ENCODE assay signal across 28 cellular contexts in genomic region chr18:63586966-63587365, GRCh38. TPM values are rescaled to one million over a fixed set of nuclear protein-coding genes. Genes with fewer than 3 reads are reported as not detected.
"Had no signal": no experiment of that assay in that cellular context is flagged by ENCODE, and none has a peak within 500 bp of the region (broad histone marks: within the 10 kb centered on the region; RNA-seq: fewer than 3 reads in every experiment).

A gene with protein sequence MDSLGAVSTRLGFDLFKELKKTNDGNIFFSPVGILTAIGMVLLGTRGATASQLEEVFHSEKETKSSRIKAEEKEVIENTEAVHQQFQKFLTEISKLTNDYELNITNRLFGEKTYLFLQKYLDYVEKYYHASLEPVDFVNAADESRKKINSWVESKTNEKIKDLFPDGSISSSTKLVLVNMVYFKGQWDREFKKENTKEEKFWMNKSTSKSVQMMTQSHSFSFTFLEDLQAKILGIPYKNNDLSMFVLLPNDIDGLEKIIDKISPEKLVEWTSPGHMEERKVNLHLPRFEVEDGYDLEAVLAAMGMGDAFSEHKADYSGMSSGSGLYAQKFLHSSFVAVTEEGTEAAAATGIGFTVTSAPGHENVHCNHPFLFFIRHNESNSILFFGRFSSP (plus strand): TSS chr18:63587343. CDS start chr18:63588668, 1,325 bp downstream.

- DNase-seq: activated CD4-positive, alpha-beta memory T cell treated with anti-CD3 and anti-CD28 coated beads, Interleukin-2, amount 10 ng/mL, durations not matched to agents 7 days and 5 days; activated CD4-positive, alpha-beta T cell treated with anti-CD3 and anti-CD28 coated beads, Interleukin-2, amount 10 ng/mL, durations not matched to agents 24 days and 14 days; activated effector memory CD4-positive, alpha-beta T cell treated with Interleukin-2 at 50 U/mL for 16 hours; activated naive CD4-positive, alpha-beta T cell treated with anti-CD3 and anti-CD28 coated beads for 36 hours; activated naive CD8-positive, alpha-beta T cell treated with anti-CD3 and anti-CD28 coated beads, Interleukin-2, amount 10 ng/mL, durations not matched to agents 7 days and 5 days; activated T-cell treated with anti-CD3 and anti-CD28 coated beads, Interleukin-2, amount 50 U/mL, for 72 hours; amniotic stem cell; erythroblast; heart left ventricle; left cardiac atrium; mesenchymal stem cell; mucosa of descending colon; nephron progenitor cell; nucleus accumbens; stimulated activated CD4-positive, alpha-beta T cell treated with anti-CD3 and anti-CD28 coated beads, Interleukin-2, amount 100 ng/mL, for 48 hours; stimulated activated CD8-positive, alpha-beta memory T cell treated with anti-CD3 and anti-CD28 coated beads, Interleukin-4, amount 100 ng/mL, for 48 hours; stimulated activated naive CD4-positive, alpha-beta T cell; T-cell; upper lobe of right lung had no signal

- H2AFZ ChIP-seq: parathyroid adenoma had no signal

- H3K4me3 Mint-ChIP-seq: activated CD4-positive, alpha-beta memory T cell treated with anti-CD3 and anti-CD28 coated beads, Interleukin-2, amount 10 ng/mL, durations not matched to agents 7 days and 5 days; activated CD4-positive, alpha-beta T cell treated with anti-CD3 and anti-CD28 coated beads, Interleukin-2, amount 10 ng/mL, durations not matched to agents 24 days and 14 days; activated naive CD4-positive, alpha-beta T cell treated with anti-CD3 and anti-CD28 coated beads for 36 hours; activated naive CD8-positive, alpha-beta T cell treated with anti-CD3 and anti-CD28 coated beads, Interleukin-2, amount 10 ng/mL, durations not matched to agents 7 days and 5 days; activated T-cell treated with anti-CD3 and anti-CD28 coated beads, Interleukin-2, amount 50 U/mL, for 72 hours; nephron progenitor cell; T-cell; T-helper 2 cell treated with Interferon-gamma antibody and Interleukin-4, amounts not matched to agents 5 μg/mL and 100 μg/mL, for 36 hours had no signal

- H3K4me1 ChIP-seq: gastroesophageal sphincter, parathyroid adenoma, upper lobe of right lung had no signal

- H3K79me2 ChIP-seq: parathyroid adenoma had no signal

- H3K4me1 Mint-ChIP-seq: activated CD4-positive, alpha-beta memory T cell treated with anti-CD3 and anti-CD28 coated beads, Interleukin-2, amount 10 ng/mL, durations not matched to agents 7 days and 5 days; activated CD4-positive, alpha-beta T cell treated with anti-CD3 and anti-CD28 coated beads, Interleukin-2, amount 10 ng/mL, durations not matched to agents 24 days and 14 days; activated naive CD8-positive, alpha-beta T cell treated with anti-CD3 and anti-CD28 coated beads, Interleukin-2, amount 10 ng/mL, durations not matched to agents 7 days and 5 days; T-cell had no signal

- H3K27me3 ChIP-seq: cardiac muscle cell, gastroesophageal sphincter, heart left ventricle, upper lobe of right lung had no signal

- H3K36me3 ChIP-seq: cardiac muscle cell, gastroesophageal sphincter, heart left ventricle, upper lobe of right lung had no signal

- H3K9me3 ChIP-seq: gastroesophageal sphincter, heart left ventricle, mucosa of descending colon, upper lobe of right lung had no signal

- H3K27ac Mint-ChIP-seq: activated CD4-positive, alpha-beta memory T cell treated with anti-CD3 and anti-CD28 coated beads, Interleukin-2, amount 10 ng/mL, durations not matched to agents 7 days and 5 days; activated CD4-positive, alpha-beta T cell treated with anti-CD3 and anti-CD28 coated beads, Interleukin-2, amount 10 ng/mL, durations not matched to agents 24 days and 14 days; activated naive CD4-positive, alpha-beta T cell treated with anti-CD3 and anti-CD28 coated beads for 36 hours; activated naive CD8-positive, alpha-beta T cell treated with anti-CD3 and anti-CD28 coated beads, Interleukin-2, amount 10 ng/mL, durations not matched to agents 7 days and 5 days; activated T-cell treated with anti-CD3 and anti-CD28 coated beads, Interleukin-2, amount 50 U/mL, for 72 hours; T-cell; T-helper 2 cell treated with Interferon-gamma antibody and Interleukin-4, amounts not matched to agents 5 μg/mL and 100 μg/mL, for 36 hours had no signal

- H3K9me3 Mint-ChIP-seq: activated CD4-positive, alpha-beta memory T cell treated with anti-CD3 and anti-CD28 coated beads, Interleukin-2, amount 10 ng/mL, durations not matched to agents 7 days and 5 days; activated CD4-positive, alpha-beta T cell treated with anti-CD3 and anti-CD28 coated beads, Interleukin-2, amount 10 ng/mL, durations not matched to agents 24 days and 14 days; activated naive CD4-positive, alpha-beta T cell treated with anti-CD3 and anti-CD28 coated beads for 36 hours; activated naive CD8-positive, alpha-beta T cell treated with anti-CD3 and anti-CD28 coated beads, Interleukin-2, amount 10 ng/mL, durations not matched to agents 7 days and 5 days; activated T-cell treated with anti-CD3 and anti-CD28 coated beads, Interleukin-2, amount 50 U/mL, for 72 hours; nephron progenitor cell; T-cell; T-helper 2 cell treated with Interferon-gamma antibody and Interleukin-4, amounts not matched to agents 5 μg/mL and 100 μg/mL, for 36 hours had no signal

- H3K36me3 Mint-ChIP-seq: activated naive CD8-positive, alpha-beta T cell treated with anti-CD3 and anti-CD28 coated beads, Interleukin-2, amount 10 ng/mL, durations not matched to agents 7 days and 5 days; T-cell had no signal

- H3K4me3 ChIP-seq: cardiac muscle cell, gastroesophageal sphincter, heart left ventricle, mucosa of descending colon, upper lobe of right lung had no signal

- H3K27ac ChIP-seq: cardiac muscle cell, gastroesophageal sphincter, heart left ventricle, parathyroid adenoma, upper lobe of right lung, VCaP had no signal

- ATAC-seq: activated CD4-positive, CD25-positive, alpha-beta regulatory T cell treated with anti-CD3 and anti-CD28 coated beads, Interleukin-2, amount 50 U/mL, for 24 hours; activated T-cell treated with anti-CD3 and anti-CD28 coated beads, Interleukin-2, amount 50 U/mL, for 72 hours; gastroesophageal sphincter; heart left ventricle; left cardiac atrium; mucosa of descending colon; sciatic nerve; T-cell; upper lobe of right lung had no signal

RNA-seq across cellular contexts. Expression of the gene that starts here (rescaled TPM):
- total RNA-seq: activated CD4-positive, alpha-beta memory T cell treated with anti-CD3 and anti-CD28 coated beads, Interleukin-2, amount 10 ng/mL, durations not matched to agents 7 days and 5 days; activated CD4-positive, alpha-beta T cell treated with anti-CD3 and anti-CD28 coated beads, Interleukin-2, amount 10 ng/mL, durations not matched to agents 24 days and 14 days; activated naive CD4-positive, alpha-beta T cell treated with anti-CD3 and anti-CD28 coated beads for 36 hours; activated naive CD8-positive, alpha-beta T cell treated with anti-CD3 and anti-CD28 coated beads, Interleukin-2, amount 10 ng/mL, durations not matched to agents 7 days and 5 days; activated T-cell treated with anti-CD3 and anti-CD28 coated beads, Interleukin-2, amount 50 U/mL, for 72 hours; cardiac muscle cell; cerebellum; heart left ventricle; left cardiac atrium; liver; mucosa of descending colon; sciatic nerve; T-cell; upper lobe of right lung had no signal
- polyA plus RNA-seq: cardiac muscle cell, heart left ventricle, liver had no signal
